Comparison of ENCODE assay signal across 8 cellular contexts in genomic region chr17:2071421-2072281, GRCh38. TPM values are rescaled to one million over a fixed set of nuclear protein-coding genes. Genes with fewer than 3 reads are reported as not detected.
A peak's percentile ranks its signal among the peaks of the same experiment; 100 is the strongest.
DNase-seq lines count a peak whose midpoint lies in the region; ATAC-seq and TF ChIP-seq lines count a peak whose summit lies in the region.

No MANE protein-coding gene starts in this region.

- no peak for TF ChIP-seq CTCF in OCI-LY7 (conservative IDR thresholded peaks at IDR 0.05; ENCODE audit: low read length)

- ATAC-seq in effector memory CD8-positive, alpha-beta T cell (replicated peaks) = no peak
- no peak for ATAC-seq in HG02970 (IDR thresholded peaks at IDR 0.05; ENCODE audit: low FRiP score, unreplicated experiment)

- H3K4me1 Mint-ChIP-seq in effector memory CD8-positive, alpha-beta T cell (ENCODE audit: low read depth in 2 of 2) = peaks cover 27 to 47% of the 10 kb centered on the region in 2 donors

- no peak overlapping the region for H3K4me2 ChIP-seq in OCI-LY7 (ENCODE audit: low read length)

- no peak overlapping the region for H2AFZ ChIP-seq in OCI-LY7 (ENCODE audit: low read length)

- no peaks in the 10 kb centered on the region for H3K9me3 Mint-ChIP-seq in effector memory CD8-positive, alpha-beta T cell

- H3K9me3 ChIP-seq in muscle layer of duodenum (ENCODE audit: control insufficient read depth in 1 of 2, low read length in 2 of 2) = no peaks in the 10 kb centered on the region
- H3K9me3 ChIP-seq in OCI-LY7 (ENCODE audit: low read length) = no peaks in the 10 kb centered on the region

- H3K9me2 ChIP-seq in OCI-LY7 (ENCODE audit: insufficient read depth, low read length) = no peaks in the 10 kb centered on the region

- H3K79me2 ChIP-seq in OCI-LY7 (ENCODE audit: insufficient read depth, low read depth, low read length) = no peaks in the 10 kb centered on the region

- H3K4me3 Mint-ChIP-seq in effector memory CD8-positive, alpha-beta T cell = peak overlapping the region in 1 of 2 donors; percentile 53

- peaks cover 17% of the 10 kb centered on the region for H3K36me3 Mint-ChIP-seq in effector memory CD8-positive, alpha-beta T cell (ENCODE audit: insufficient read depth)

- POLR2A ChIA-PET in OCI-LY7 (lab: Charles Lee) = interaction anchor here (0.8 kb wide), 1 partner anchor 14 kb away, joined by 3 read pairs; no protein-coding TSS in a partner anchor

- H4K20me1 ChIP-seq in OCI-LY7 (ENCODE audit: insufficient read depth, low read length) = no peaks in the 10 kb centered on the region

- intact Hi-C loops in OCI-LY7 (cut with micrococcal nuclease; ENCODE audit: unreplicated experiment) = no loop called here

- BruUV-seq in OCI-LY7 (replicated peaks; lab: Mats Ljungman, UMichigan) = no TSS peak

- DNase-seq in A172 (ENCODE audit: low spot score) = peak; percentile 62
- peak; percentile 83 for DNase-seq in LHCN-M2 (ENCODE audit: low read depth)
- no peak for DNase-seq in effector memory CD8-positive, alpha-beta T cell
- DNase-seq in stimulated activated CD4-positive, alpha-beta T cell treated with anti-CD3 and anti-CD28 coated beads, Interleukin-1b, Interleukin-23, amount 100 ng/mL, for 48 hours = no peak
- DNase-seq in OCI-LY7 (ENCODE audit: low spot score) = no peak
- no peak for DNase-seq in activated effector memory CD4-positive, alpha-beta T cell treated with anti-CD3 and anti-CD28 coated beads, Interleukin-2, amount 50 U/mL, for 16 hours

- H3K36me3 ChIP-seq in muscle layer of duodenum (ENCODE audit: control insufficient read depth in 1 of 2, insufficient read depth in 2 of 2, low read length in 2 of 2) (peaks cover 9 to 40% of the 10 kb centered on the region in 2 donors), OCI-LY7 (ENCODE audit: insufficient read depth, low read length) (no peaks in the 10 kb centered on the region)

- H3K27ac Mint-ChIP-seq in effector memory CD8-positive, alpha-beta T cell = peak overlapping the region; percentile 92 to 93

- H3K4me3 ChIP-seq in muscle layer of duodenum (ENCODE audit: low read depth in 1 of 2, low read length in 2 of 2) (no peak overlapping the region), OCI-LY7 (ENCODE audit: low read depth, low read length, poor library complexity, severe bottlenecking) (no peak overlapping the region)

- H3K4me1 ChIP-seq in muscle layer of duodenum (ENCODE audit: control insufficient read depth in 1 of 2, insufficient read depth in 2 of 2, low read length in 2 of 2) = peaks cover 21 to 25% of the 10 kb centered on the region in 2 donors
- peaks cover 11% of the 10 kb centered on the region for H3K4me1 ChIP-seq in OCI-LY7 (ENCODE audit: insufficient read depth, low read length, poor library complexity, severe bottlenecking)

- CTCF ChIA-PET in OCI-LY7 (lab: Charles Lee; ENCODE audit: unreplicated experiment) = no interaction called here

- H3K27me3 ChIP-seq in muscle layer of duodenum (ENCODE audit: low read depth, low read length) = no peaks in the 10 kb centered on the region

- H3K27ac ChIP-seq in muscle layer of duodenum (ENCODE audit: low read length) = peak overlapping the region; percentile 81
- H3K27ac ChIP-seq in OCI-LY7 (ENCODE audit: low read depth, low read length, poor library complexity, severe bottlenecking) = no peak overlapping the region

- no peaks in the 10 kb centered on the region for H3K27me3 Mint-ChIP-seq in effector memory CD8-positive, alpha-beta T cell

RNA-seq across cellular contexts. Expression of gene HIC1, which starts 16.7 kb away (rescaled TPM):
- total RNA-seq in A172 (2014; rRNA removed; shearing (Covaris generic)) = 7.3 and 12.5 TPM in 2 replicates
- total RNA-seq in LHCN-M2 (2014; rRNA removed) (7.5 and 8.8 TPM in 2 replicates), OCI-LY7 (2022) (0.32 TPM in 1 of 2 replicates, not detected in the other)
- polyA plus RNA-seq in LHCN-M2 (2012) = 3.7 TPM
- 0.19 TPM in 1 of 2 replicates, not detected in the other for total RNA-seq in OCI-LY7 (2014; rRNA removed; shearing (Covaris generic))

RNA-seq across cellular contexts. Expression of gene OVCA2, which starts 29.8 kb away (rescaled TPM):
- total RNA-seq in A172 (2014; rRNA removed; shearing (Covaris generic)) = 104 and 128 TPM in 2 replicates
- total RNA-seq in LHCN-M2 (2014; rRNA removed) = 77.3 and 85.7 TPM in 2 replicates
- polyA plus RNA-seq in LHCN-M2 (2012) = 60.6 TPM
- total RNA-seq in OCI-LY7 (2014; rRNA removed; shearing (Covaris generic)) = 18.8 and 24.0 TPM in 2 replicates
- total RNA-seq in OCI-LY7 (2022) = 18.2 and 21.9 TPM in 2 replicates

RNA-seq across cellular contexts. Expression of gene DPH1, which starts 41.7 kb away (rescaled TPM):
- 31.2 and 33.2 TPM in 2 replicates for total RNA-seq in A172 (2014; rRNA removed; shearing (Covaris generic))
- total RNA-seq in LHCN-M2 (2014; rRNA removed) = 33.5 and 33.9 TPM in 2 replicates
- 23.4 TPM for polyA plus RNA-seq in LHCN-M2 (2012)
- total RNA-seq in OCI-LY7 (2014; rRNA removed; shearing (Covaris generic)) = 26.5 and 30.4 TPM in 2 replicates
- total RNA-seq in OCI-LY7 (2022) = 35.1 and 42.6 TPM in 2 replicates

RNA-seq across cellular contexts. Expression of gene RTN4RL1, which starts 46.5 kb away (rescaled TPM):
- 1.7 and 2.2 TPM in 2 replicates for total RNA-seq in A172 (2014; rRNA removed; shearing (Covaris generic))
- total RNA-seq in LHCN-M2 (2014; rRNA removed) (0.64 and 0.69 TPM in 2 replicates), OCI-LY7 (2022) (not detected in 2 replicates)
- polyA plus RNA-seq in LHCN-M2 (2012) = 0.27 TPM
- total RNA-seq in OCI-LY7 (2014; rRNA removed; shearing (Covaris generic)) = not detected in 2 replicates

Comparison
In these comparisons a context has a peak if more than half of its experiments do, and no peak if none do; other contexts are left out.
1. DNase-seq: peak in A172 (single experiment) and LHCN-M2 (single experiment); none in effector memory CD8-positive, alpha-beta T cell (0 of 3), stimulated activated CD4-positive, alpha-beta T cell treated with anti-CD3 and anti-CD28 coated beads, Interleukin-1b, Interleukin-23, amount 100 ng/mL, for 48 hours (single experiment), OCI-LY7 (single experiment) and activated effector memory CD4-positive, alpha-beta T cell treated with anti-CD3 and anti-CD28 coated beads, Interleukin-2, amount 50 U/mL, for 16 hours (single experiment).